Comparison of ENCODE assay signal across 22 cellular contexts in the genomic region with DNA sequence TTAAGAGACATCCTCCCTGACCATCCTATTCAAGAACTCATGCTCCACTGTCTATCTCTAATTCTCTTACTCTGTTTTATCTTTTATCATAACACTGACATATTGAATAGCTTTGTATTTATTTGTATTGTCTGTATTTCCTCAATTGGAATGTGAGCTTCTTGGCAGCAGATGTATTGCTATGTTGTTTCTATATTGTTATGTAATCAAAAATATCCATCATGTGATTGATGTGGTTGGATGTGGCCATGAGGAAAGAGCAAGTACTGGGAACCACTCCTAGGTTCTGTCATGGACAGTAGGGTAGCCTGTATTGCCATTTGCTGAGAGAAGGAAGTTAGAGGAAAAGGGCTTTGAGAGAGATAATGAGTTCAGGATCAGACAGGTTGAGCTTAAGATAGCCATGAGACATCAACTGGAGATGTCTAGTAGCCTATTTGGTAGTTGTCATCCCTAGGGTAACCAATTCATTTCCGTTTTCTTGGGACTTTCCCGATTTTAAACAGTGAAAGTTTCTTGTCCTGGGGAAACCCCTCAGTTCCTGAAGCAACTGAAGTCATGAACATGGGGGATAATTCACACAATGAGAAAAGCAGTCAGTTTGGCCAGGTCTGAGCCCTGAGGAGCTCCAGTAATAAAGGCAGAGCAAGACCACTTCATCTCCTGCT.
DNase-seq lines count a peak whose midpoint lies in the region; ATAC-seq, FAIRE-seq and TF ChIP-seq lines count a peak whose summit lies in the region.
"Had no signal": no experiment of that assay in that cellular context is flagged by ENCODE, and none has a peak within 500 bp of the region (broad histone marks: within the 10 kb centered on the region; RNA-seq: fewer than 3 reads in every experiment).

No MANE protein-coding gene starts in this region.

- H3K36me3 ChIP-seq in pancreas: no peaks in the 10 kb centered on the region
- H3K36me3 ChIP-seq: Peyer's patch, transverse colon had no signal

- H3K4me3 ChIP-seq in HL-60 (replicated peaks; ENCODE audit: insufficient read depth, low read length) (no peak overlapping the region), pancreas (no peak overlapping the region)
- H3K4me3 ChIP-seq: Peyer's patch, transverse colon had no signal

- TF ChIP-seq CTCF in HL-60 (IDR thresholded peaks at IDR 0.05; ENCODE audit: insufficient read depth, low read length): no peak
- no peak for TF ChIP-seq CTCF in pancreas (IDR thresholded peaks at IDR 0.05)

- WGBS in pancreas, 2 donors: 48 to 61% methylated on average over 2 of the region's 2 CpGs

- H3K27me3 ChIP-seq in HL-60 (ENCODE audit: insufficient read depth, poor library complexity, severe bottlenecking): no peaks in the 10 kb centered on the region
- no peaks in the 10 kb centered on the region for H3K27me3 ChIP-seq in pancreas
- H3K27me3 ChIP-seq: foreskin keratinocyte, Peyer's patch, transverse colon had no signal

- ATAC-seq in GM19351 (IDR thresholded peaks at IDR 0.05; ENCODE audit: unreplicated experiment) (peak; percentile 50), HG02610 (IDR thresholded peaks at IDR 0.05; ENCODE audit: unreplicated experiment) (peak; percentile 93), left colon (peak; percentile 37), pancreas (no peak)
- ATAC-seq: activated T-cell treated with anti-CD3 and anti-CD28 coated beads, Interleukin-2, amount 50 U/mL, for 72 hours; foreskin keratinocyte; left cardiac atrium; SK-N-SH treated with all-trans-retinoic acid at 6 μM for 48 hours had no signal

- no peak for FAIRE-seq in pancreas (lab: Jason Lieb, UNC)
- FAIRE-seq: H54 had no signal

- intact Hi-C loops in left colon (cut with DNase I, micrococcal nuclease) (no loop called here), pancreas (cut with DNase I) (no loop called here)

- H3K9me3 ChIP-seq in pancreas: peaks cover 0 to 3% (median 0%) of the 10 kb centered on the region in 4 donors
- H3K9me3 ChIP-seq: Peyer's patch had no signal

- H3K27ac ChIP-seq in HL-60 (replicated peaks) (no peak overlapping the region), pancreas (no peak overlapping the region)
- H3K27ac ChIP-seq: foreskin keratinocyte, Peyer's patch, transverse colon had no signal

- peak; percentile 29 to 33 for DNase-seq in HL-60 (ENCODE audit: low read depth in 1 of 2, low spot score in 1 of 2)
- no peak for DNase-seq in left colon
- DNase-seq in DMS79 (lab: John Stamatoyannopoulos, UW): no peak
- DNase-seq in pancreas: no peak
- no peak for DNase-seq in NCI-H146 (lab: John Stamatoyannopoulos, UW)
- DNase-seq: activated CD4-positive, alpha-beta memory T cell treated with anti-CD3 and anti-CD28 coated beads, Interleukin-2, amount 10 ng/mL, durations not matched to agents 7 days and 5 days; activated naive CD8-positive, alpha-beta T cell treated with anti-CD3 and anti-CD28 coated beads, Interleukin-2, amount 10 ng/mL, durations not matched to agents 7 days and 5 days; activated T-cell treated with anti-CD3 and anti-CD28 coated beads, Interleukin-2, amount 50 U/mL, for 72 hours; Calu3; cortex of kidney; foreskin keratinocyte; left cardiac atrium; midbrain; NCI-H1092; NCI-H526 treated with DMSO at 0.1 percent for 48 hours; Peyer's patch; stimulated activated naive CD4-positive, alpha-beta T cell; transverse colon had no signal

- H3K4me1 ChIP-seq in pancreas: no peaks in the 10 kb centered on the region
- H3K4me1 ChIP-seq: foreskin keratinocyte, transverse colon had no signal

Comparison
In these comparisons a context has a peak if more than half of its experiments do, and no peak if none do; other contexts are left out.
1. ATAC-seq: peak in GM19351 (single experiment), HG02610 (single experiment) and left colon (single experiment); none in pancreas (0 of 4).
2. DNase-seq: peak in HL-60 (2 of 2); none in left colon (0 of 2), DMS79 (single experiment), pancreas (0 of 6) and NCI-H146 (single experiment).